In genomic region chr16:12613131-12613991, GRCh38 we compare ENCODE assay signal across 8 cellular contexts.
DNase-seq lines count a peak whose midpoint lies in the region; ATAC-seq, FAIRE-seq and TF ChIP-seq lines count a peak whose summit lies in the region.

No MANE protein-coding gene starts in this region.

- peaks cover 8% of the 10 kb centered on the region for H3K4me1 ChIP-seq in hepatocyte (ENCODE audit: insufficient read depth)
- H3K4me1 ChIP-seq in aorta (ENCODE audit: control insufficient read depth in 1 of 2, insufficient read depth in 2 of 2, low read length in 2 of 2): no peaks in the 10 kb centered on the region

- H3K79me2 ChIP-seq in hepatocyte: no peaks in the 10 kb centered on the region

- intact Hi-C loops in aorta (cut with DNase I): no loop called here

- WGBS in hepatocyte (ENCODE audit: low lambda C conversion rate, missing lambda C conversion rate): 38% methylated on average over 15 of the region's 15 CpGs
- 55 to 56% methylated on average over 15 of the region's 15 CpGs for WGBS in aorta, 2 donors

- H3K27ac ChIP-seq in hepatocyte (peak overlapping the region; percentile 95), caudate nucleus (ENCODE audit: low read depth, low read length) (no peak overlapping the region), aorta (ENCODE audit: low read depth in 1 of 2, low read length in 2 of 2) (no peak overlapping the region)

- H3K27me3 ChIP-seq in hepatocyte (no peaks in the 10 kb centered on the region), aorta (ENCODE audit: control insufficient read depth in 1 of 2, insufficient read depth in 2 of 2, low read length in 1 of 2) (no peaks in the 10 kb centered on the region)

- H3K4me3 ChIP-seq in hepatocyte (no peak overlapping the region), aorta (ENCODE audit: low read length in 2 of 2) (no peak overlapping the region)

- peak overlapping the region; percentile 58 for H3K4me2 ChIP-seq in hepatocyte

- H3K9me2 ChIP-seq in hepatocyte (replicated peaks; ENCODE audit: insufficient read depth): no peaks in the 10 kb centered on the region

- H3K36me3 ChIP-seq in hepatocyte (replicated peaks; ENCODE audit: insufficient read depth, low read depth) (no peaks in the 10 kb centered on the region), aorta (ENCODE audit: control insufficient read depth in 1 of 2, insufficient read depth in 2 of 2, low read length in 1 of 2) (no peaks in the 10 kb centered on the region)

- no peak for FAIRE-seq in HTR-8/SVneo (lab: Jason Lieb, UNC)
- FAIRE-seq in D721Med (lab: Jason Lieb, UNC): no peak

- DNase-seq in hepatocyte (ENCODE audit: low spot score) (peak; percentile 75), caudate nucleus (lab: John Stamatoyannopoulos, UW) (no peak), HTR-8/SVneo (ENCODE audit: insufficient read length, low spot score) (no peak), aorta (no peak), D721Med (ENCODE audit: insufficient read length, low spot score) (no peak)

- H2AFZ ChIP-seq in hepatocyte: no peak overlapping the region

- no peaks in the 10 kb centered on the region for H4K20me1 ChIP-seq in hepatocyte (ENCODE audit: insufficient read depth, poor library complexity, severe bottlenecking)

- TF ChIP-seq CTCF in hepatocyte (IDR thresholded peaks at IDR 0.05; ENCODE audit: poor library complexity): no peak
- no peak for TF ChIP-seq CTCF in D721Med (IDR thresholded peaks at IDR 0.05; ENCODE audit: insufficient read depth, missing control alignments)

- ATAC-seq in GM18499 (IDR thresholded peaks at IDR 0.05; ENCODE audit: insufficient read depth, unreplicated experiment) (peak; percentile 66), HG03175 (IDR thresholded peaks at IDR 0.05; ENCODE audit: unreplicated experiment) (peak; percentile 65), aorta (ENCODE audit: low FRiP score) (no peak)
- ATAC-seq in activated CD4-positive, CD25-positive, alpha-beta regulatory T cell treated with anti-CD3 and anti-CD28 coated beads, Interleukin-2, amount 50 U/mL, for 24 hours: peak; percentile 75 to 77

- H3K9me3 ChIP-seq in hepatocyte (ENCODE audit: low read depth): no peaks in the 10 kb centered on the region
- no peaks in the 10 kb centered on the region for H3K9me3 ChIP-seq in aorta (ENCODE audit: control insufficient read depth, low read length)
